ENCODE assay signal across 25 cellular contexts in the genomic region with DNA sequence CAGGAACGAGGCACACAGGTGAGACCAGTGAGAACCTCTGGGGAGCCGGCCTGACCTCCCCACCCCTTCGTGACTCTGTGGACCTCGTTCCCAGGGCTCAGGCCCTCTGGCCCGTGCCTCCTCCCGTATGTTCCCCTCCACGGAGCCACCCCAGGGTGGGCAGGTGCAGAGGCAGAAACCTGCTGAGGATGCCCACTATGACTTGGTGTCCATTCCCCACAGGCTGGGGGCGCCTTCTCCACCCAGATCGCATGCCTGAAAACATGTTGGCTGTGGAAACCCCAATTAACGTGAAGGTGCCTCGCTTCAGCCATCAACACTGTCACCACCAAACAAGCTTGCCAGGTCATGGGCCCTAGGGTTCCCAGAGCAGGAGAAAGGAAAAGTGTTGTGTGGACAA. TPM values are rescaled to one million over a fixed set of nuclear protein-coding genes. Genes with fewer than 3 reads are reported as not detected.
"Had no signal": no experiment of that assay in that cellular context is flagged by ENCODE, and none has a peak within 500 bp of the region (broad histone marks: within the 10 kb centered on the region; RNA-seq: fewer than 3 reads in every experiment).

No MANE protein-coding gene starts in this region.

- ATAC-seq: Panc1, Right ventricle myocardium inferior had no signal

- H3K27ac ChIP-seq: brain microvascular endothelial cell, cardiac muscle cell, SK-N-MC had no signal

- DNase-seq: activated CD4-positive, alpha-beta memory T cell treated with anti-CD3 and anti-CD28 coated beads, Interleukin-2, amount 10 ng/mL, durations not matched to agents 7 days and 5 days; activated CD4-positive, alpha-beta T cell treated with anti-CD3 and anti-CD28 coated beads, Interleukin-2, amount 10 ng/mL, durations not matched to agents 7 days and 5 days; activated CD4-positive, CD25-positive, alpha-beta regulatory T cell; activated gamma-delta T cell treated with Interleukin-2 at 50 U/mL for 16 hours; activated naive CD4-positive, alpha-beta T cell treated with anti-CD3 and anti-CD28 coated beads, Interleukin-2, amount 10 ng/mL, durations not matched to agents 7 days and 5 days; activated naive CD8-positive, alpha-beta T cell treated with anti-CD3 and anti-CD28 coated beads for 36 hours; activated T-cell treated with anti-CD3 and anti-CD28 coated beads for 4 hours; activated T-cell treated with anti-CD3 and anti-CD28 coated beads, Interleukin-2, amount 50 U/mL, for 48 hours; brain microvascular endothelial cell; Karpas-422; NCI-H1048; NCI-H146; NCI-H187 treated with DMSO at 0.1 percent for 48 hours; NCI-H2081 treated with DMSO at 0.1 percent for 48 hours; NCI-H446; NCI-H524; OCI-M1; RPMI8226; SW 1271 had no signal

- H3K36me3 Mint-ChIP-seq: activated naive CD4-positive, alpha-beta T cell treated with anti-CD3 and anti-CD28 coated beads, Interleukin-2, amount 10 ng/mL, durations not matched to agents 7 days and 5 days had no signal

- H3K36me3 ChIP-seq: brain microvascular endothelial cell, cardiac muscle cell had no signal

- H3K27me3 ChIP-seq: brain microvascular endothelial cell, cardiac muscle cell had no signal

- H3K4me3 Mint-ChIP-seq: activated CD4-positive, alpha-beta memory T cell treated with anti-CD3 and anti-CD28 coated beads, Interleukin-2, amount 10 ng/mL, durations not matched to agents 7 days and 5 days; activated CD4-positive, alpha-beta T cell treated with anti-CD3 and anti-CD28 coated beads, Interleukin-2, amount 10 ng/mL, durations not matched to agents 7 days and 5 days; activated naive CD4-positive, alpha-beta T cell treated with anti-CD3 and anti-CD28 coated beads, Interleukin-2, amount 10 ng/mL, durations not matched to agents 7 days and 5 days; activated naive CD8-positive, alpha-beta T cell treated with anti-CD3 and anti-CD28 coated beads for 36 hours; activated T-helper 17 cell treated with anti-CD3 and anti-CD28 coated beads, Interleukin-2, amount 50 U/mL, for 72 hours; T-helper 2 cell treated with Interferon-gamma antibody and Interleukin-4, amounts not matched to agents 5 μg/mL and 100 μg/mL, for 36 hours had no signal

- H3K4me3 ChIP-seq: cardiac muscle cell, SK-N-MC had no signal

- H3K9me3 Mint-ChIP-seq: activated CD4-positive, alpha-beta memory T cell treated with anti-CD3 and anti-CD28 coated beads, Interleukin-2, amount 10 ng/mL, durations not matched to agents 7 days and 5 days; activated CD4-positive, alpha-beta T cell treated with anti-CD3 and anti-CD28 coated beads, Interleukin-2, amount 10 ng/mL, durations not matched to agents 7 days and 5 days; activated naive CD4-positive, alpha-beta T cell treated with anti-CD3 and anti-CD28 coated beads, Interleukin-2, amount 10 ng/mL, durations not matched to agents 7 days and 5 days; activated naive CD8-positive, alpha-beta T cell treated with anti-CD3 and anti-CD28 coated beads for 36 hours; activated T-helper 17 cell treated with anti-CD3 and anti-CD28 coated beads, Interleukin-2, amount 50 U/mL, for 72 hours had no signal

- H3K4me1 Mint-ChIP-seq: activated CD4-positive, alpha-beta T cell treated with anti-CD3 and anti-CD28 coated beads, Interleukin-2, amount 10 ng/mL, durations not matched to agents 7 days and 5 days; activated naive CD4-positive, alpha-beta T cell treated with anti-CD3 and anti-CD28 coated beads, Interleukin-2, amount 10 ng/mL, durations not matched to agents 7 days and 5 days; activated T-helper 17 cell treated with anti-CD3 and anti-CD28 coated beads, Interleukin-2, amount 50 U/mL, for 72 hours had no signal

- H3K27ac Mint-ChIP-seq: activated CD4-positive, alpha-beta memory T cell treated with anti-CD3 and anti-CD28 coated beads, Interleukin-2, amount 10 ng/mL, durations not matched to agents 7 days and 5 days; activated CD4-positive, alpha-beta T cell treated with anti-CD3 and anti-CD28 coated beads, Interleukin-2, amount 10 ng/mL, durations not matched to agents 7 days and 5 days; activated naive CD4-positive, alpha-beta T cell treated with anti-CD3 and anti-CD28 coated beads, Interleukin-2, amount 10 ng/mL, durations not matched to agents 7 days and 5 days; activated naive CD8-positive, alpha-beta T cell treated with anti-CD3 and anti-CD28 coated beads for 36 hours; activated T-helper 17 cell treated with anti-CD3 and anti-CD28 coated beads, Interleukin-2, amount 50 U/mL, for 72 hours; T-helper 2 cell treated with Interferon-gamma antibody and Interleukin-4, amounts not matched to agents 5 μg/mL and 100 μg/mL, for 36 hours had no signal

- H3K27me3 Mint-ChIP-seq: activated T-helper 17 cell treated with anti-CD3 and anti-CD28 coated beads, Interleukin-2, amount 50 U/mL, for 72 hours had no signal

RNA-seq across cellular contexts. Expression of a gene that starts 49.3 kb away (rescaled TPM):
- total RNA-seq: cardiac muscle cell, Right ventricle myocardium inferior had no signal
- polyA plus RNA-seq: cardiac muscle cell had no signal
